In the genomic region with DNA sequence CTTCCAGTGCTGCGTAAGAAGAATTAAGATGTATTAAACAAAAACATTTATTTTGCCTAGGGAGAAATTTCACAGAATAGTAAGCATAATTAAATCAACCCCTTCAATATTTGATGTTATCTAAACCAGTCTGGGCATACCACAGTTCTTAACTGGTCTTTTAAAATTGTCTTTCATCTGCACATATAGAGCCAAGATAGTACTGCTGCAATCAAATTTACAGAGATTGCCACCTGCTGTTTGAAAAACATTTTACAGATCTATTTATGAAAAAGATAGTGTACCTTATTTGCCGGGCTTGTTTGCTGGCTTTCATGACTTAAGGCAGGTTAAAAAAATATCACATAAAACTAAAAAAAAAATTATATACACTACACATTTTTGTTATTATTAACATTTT, we compare ENCODE assay signal across 1 cellular context.
TF ChIP-seq lines count a peak whose summit lies in the region.

No MANE protein-coding gene starts in this region.

TF ChIP-seq in WTC11, 78 proteins besides CTCF, POLR2A, EP300 and RAD21 (continued from another document):
- TF ChIP-seq, protein P1, sequence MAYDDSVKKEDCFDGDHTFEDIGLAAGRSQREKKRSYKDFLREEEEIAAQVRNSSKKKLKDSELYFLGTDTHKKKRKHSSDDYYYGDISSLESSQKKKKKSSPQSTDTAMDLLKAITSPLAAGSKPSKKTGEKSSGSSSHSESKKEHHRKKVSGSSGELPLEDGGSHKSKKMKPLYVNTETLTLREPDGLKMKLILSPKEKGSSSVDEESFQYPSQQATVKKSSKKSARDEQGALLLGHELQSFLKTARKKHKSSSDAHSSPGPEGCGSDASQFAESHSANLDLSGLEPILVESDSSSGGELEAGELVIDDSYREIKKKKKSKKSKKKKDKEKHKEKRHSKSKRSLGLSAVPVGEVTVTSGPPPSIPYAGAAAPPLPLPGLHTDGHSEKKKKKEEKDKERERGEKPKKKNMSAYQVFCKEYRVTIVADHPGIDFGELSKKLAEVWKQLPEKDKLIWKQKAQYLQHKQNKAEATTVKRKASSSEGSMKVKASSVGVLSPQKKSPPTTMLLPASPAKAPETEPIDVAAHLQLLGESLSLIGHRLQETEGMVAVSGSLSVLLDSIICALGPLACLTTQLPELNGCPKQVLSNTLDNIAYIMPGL (CRISPR knock-in tag; IDR thresholded peaks at IDR 0.05), result no peak
- TF ChIP-seq CREM (CRISPR knock-in tag; IDR thresholded peaks at IDR 0.05) (no peak), RELA (CRISPR knock-in tag; IDR thresholded peaks at IDR 0.05; ENCODE audit: borderline replicate concordance) (no peak), ZNF416 (CRISPR knock-in tag; IDR thresholded peaks at IDR 0.05) (no peak), TEAD4 (CRISPR knock-in tag; IDR thresholded peaks at IDR 0.05) (no peak), RORB (CRISPR knock-in tag; IDR thresholded peaks at IDR 0.05) (no peak), ATF1 (CRISPR knock-in tag; IDR thresholded peaks at IDR 0.05) (no peak), OVOL2 (CRISPR knock-in tag; IDR thresholded peaks at IDR 0.05; ENCODE audit: borderline replicate concordance) (no peak)
- TF ChIP-seq, protein P2, sequence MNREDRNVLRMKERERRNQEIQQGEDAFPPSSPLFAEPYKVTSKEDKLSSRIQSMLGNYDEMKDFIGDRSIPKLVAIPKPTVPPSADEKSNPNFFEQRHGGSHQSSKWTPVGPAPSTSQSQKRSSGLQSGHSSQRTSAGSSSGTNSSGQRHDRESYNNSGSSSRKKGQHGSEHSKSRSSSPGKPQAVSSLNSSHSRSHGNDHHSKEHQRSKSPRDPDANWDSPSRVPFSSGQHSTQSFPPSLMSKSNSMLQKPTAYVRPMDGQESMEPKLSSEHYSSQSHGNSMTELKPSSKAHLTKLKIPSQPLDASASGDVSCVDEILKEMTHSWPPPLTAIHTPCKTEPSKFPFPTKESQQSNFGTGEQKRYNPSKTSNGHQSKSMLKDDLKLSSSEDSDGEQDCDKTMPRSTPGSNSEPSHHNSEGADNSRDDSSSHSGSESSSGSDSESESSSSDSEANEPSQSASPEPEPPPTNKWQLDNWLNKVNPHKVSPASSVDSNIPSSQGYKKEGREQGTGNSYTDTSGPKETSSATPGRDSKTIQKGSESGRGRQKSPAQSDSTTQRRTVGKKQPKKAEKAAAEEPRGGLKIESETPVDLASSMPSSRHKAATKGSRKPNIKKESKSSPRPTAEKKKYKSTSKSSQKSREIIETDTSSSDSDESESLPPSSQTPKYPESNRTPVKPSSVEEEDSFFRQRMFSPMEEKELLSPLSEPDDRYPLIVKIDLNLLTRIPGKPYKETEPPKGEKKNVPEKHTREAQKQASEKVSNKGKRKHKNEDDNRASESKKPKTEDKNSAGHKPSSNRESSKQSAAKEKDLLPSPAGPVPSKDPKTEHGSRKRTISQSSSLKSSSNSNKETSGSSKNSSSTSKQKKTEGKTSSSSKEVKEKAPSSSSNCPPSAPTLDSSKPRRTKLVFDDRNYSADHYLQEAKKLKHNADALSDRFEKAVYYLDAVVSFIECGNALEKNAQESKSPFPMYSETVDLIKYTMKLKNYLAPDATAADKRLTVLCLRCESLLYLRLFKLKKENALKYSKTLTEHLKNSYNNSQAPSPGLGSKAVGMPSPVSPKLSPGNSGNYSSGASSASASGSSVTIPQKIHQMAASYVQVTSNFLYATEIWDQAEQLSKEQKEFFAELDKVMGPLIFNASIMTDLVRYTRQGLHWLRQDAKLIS (CRISPR knock-in tag; IDR thresholded peaks at IDR 0.05; ENCODE audit: borderline replicate concordance), result no peak
- TF ChIP-seq, protein P3, sequence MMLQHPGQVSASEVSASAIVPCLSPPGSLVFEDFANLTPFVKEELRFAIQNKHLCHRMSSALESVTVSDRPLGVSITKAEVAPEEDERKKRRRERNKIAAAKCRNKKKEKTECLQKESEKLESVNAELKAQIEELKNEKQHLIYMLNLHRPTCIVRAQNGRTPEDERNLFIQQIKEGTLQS (CRISPR knock-in tag; conservative IDR thresholded peaks at IDR 0.05), result no peak
- TF ChIP-seq, protein P4, sequence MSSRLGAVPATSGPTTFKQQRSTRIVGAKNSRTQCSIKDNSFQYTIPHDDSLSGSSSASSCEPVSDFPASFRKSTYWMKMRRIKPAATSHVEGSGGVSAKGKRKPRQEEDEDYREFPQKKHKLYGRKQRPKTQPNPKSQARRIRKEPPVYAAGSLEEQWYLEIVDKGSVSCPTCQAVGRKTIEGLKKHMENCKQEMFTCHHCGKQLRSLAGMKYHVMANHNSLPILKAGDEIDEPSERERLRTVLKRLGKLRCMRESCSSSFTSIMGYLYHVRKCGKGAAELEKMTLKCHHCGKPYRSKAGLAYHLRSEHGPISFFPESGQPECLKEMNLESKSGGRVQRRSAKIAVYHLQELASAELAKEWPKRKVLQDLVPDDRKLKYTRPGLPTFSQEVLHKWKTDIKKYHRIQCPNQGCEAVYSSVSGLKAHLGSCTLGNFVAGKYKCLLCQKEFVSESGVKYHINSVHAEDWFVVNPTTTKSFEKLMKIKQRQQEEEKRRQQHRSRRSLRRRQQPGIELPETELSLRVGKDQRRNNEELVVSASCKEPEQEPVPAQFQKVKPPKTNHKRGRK (CRISPR knock-in tag; IDR thresholded peaks at IDR 0.05; ENCODE audit: borderline replicate concordance), result no peak
- TF ChIP-seq, protein P5, sequence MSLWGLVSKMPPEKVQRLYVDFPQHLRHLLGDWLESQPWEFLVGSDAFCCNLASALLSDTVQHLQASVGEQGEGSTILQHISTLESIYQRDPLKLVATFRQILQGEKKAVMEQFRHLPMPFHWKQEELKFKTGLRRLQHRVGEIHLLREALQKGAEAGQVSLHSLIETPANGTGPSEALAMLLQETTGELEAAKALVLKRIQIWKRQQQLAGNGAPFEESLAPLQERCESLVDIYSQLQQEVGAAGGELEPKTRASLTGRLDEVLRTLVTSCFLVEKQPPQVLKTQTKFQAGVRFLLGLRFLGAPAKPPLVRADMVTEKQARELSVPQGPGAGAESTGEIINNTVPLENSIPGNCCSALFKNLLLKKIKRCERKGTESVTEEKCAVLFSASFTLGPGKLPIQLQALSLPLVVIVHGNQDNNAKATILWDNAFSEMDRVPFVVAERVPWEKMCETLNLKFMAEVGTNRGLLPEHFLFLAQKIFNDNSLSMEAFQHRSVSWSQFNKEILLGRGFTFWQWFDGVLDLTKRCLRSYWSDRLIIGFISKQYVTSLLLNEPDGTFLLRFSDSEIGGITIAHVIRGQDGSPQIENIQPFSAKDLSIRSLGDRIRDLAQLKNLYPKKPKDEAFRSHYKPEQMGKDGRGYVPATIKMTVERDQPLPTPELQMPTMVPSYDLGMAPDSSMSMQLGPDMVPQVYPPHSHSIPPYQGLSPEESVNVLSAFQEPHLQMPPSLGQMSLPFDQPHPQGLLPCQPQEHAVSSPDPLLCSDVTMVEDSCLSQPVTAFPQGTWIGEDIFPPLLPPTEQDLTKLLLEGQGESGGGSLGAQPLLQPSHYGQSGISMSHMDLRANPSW (CRISPR knock-in tag; conservative IDR thresholded peaks at IDR 0.05; ENCODE audit: low read depth), result no peak
